Comparison of ENCODE assay signal across 10 cellular contexts in the genomic region with DNA sequence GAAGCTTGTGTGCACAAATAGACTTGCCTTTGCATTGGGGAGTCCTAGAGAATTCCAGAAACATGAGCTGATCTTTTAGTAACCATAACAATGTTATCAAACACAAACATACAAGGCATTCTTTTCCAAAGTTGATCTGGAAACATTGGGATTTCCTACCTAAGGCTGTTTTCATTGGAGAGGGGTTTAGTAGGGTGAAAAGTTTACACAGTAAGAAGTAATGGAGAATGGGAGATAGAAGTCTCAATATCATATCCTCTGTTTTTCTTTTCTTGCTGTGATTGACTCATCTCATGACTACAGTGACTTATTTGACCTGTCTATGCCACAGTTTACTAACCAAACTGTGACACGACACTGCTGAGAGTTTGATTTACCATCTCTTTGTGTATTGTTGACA.
DNase-seq lines count a peak whose midpoint lies in the region; ATAC-seq, FAIRE-seq and TF ChIP-seq lines count a peak whose summit lies in the region.
"Had no signal": no experiment of that assay in that cellular context is flagged by ENCODE, and none has a peak within 500 bp of the region (broad histone marks: within the 10 kb centered on the region; RNA-seq: fewer than 3 reads in every experiment).

No MANE protein-coding gene starts in this region.

- H3K4me1 ChIP-seq in PC-3 (ENCODE audit: insufficient read depth, low read length) (peaks cover 15% of the 10 kb centered on the region), mesenchymal stem cell (ENCODE audit: control insufficient read depth, insufficient read depth, low read depth, low read length) (no peaks in the 10 kb centered on the region), PC-9 (replicated peaks; ENCODE audit: insufficient read depth) (no peaks in the 10 kb centered on the region)

- no peaks in the 10 kb centered on the region for H3K79me1 ChIP-seq in mesenchymal stem cell (replicated peaks; ENCODE audit: low read length, poor library complexity, severe bottlenecking)

- FAIRE-seq in GM19239 (lab: Jason Lieb, UNC) = no peak

- BruUV-seq in PC-3 (replicated peaks; lab: Mats Ljungman, UMichigan) (no TSS peak), PC-9 (replicated peaks; lab: Mats Ljungman, UMichigan) (no TSS peak)

- H3K14ac ChIP-seq in mesenchymal stem cell (ENCODE audit: low read length in 2 of 2) = no peak overlapping the region

- H3K9ac ChIP-seq in PC-3 (ENCODE audit: low read length) (peak overlapping the region; percentile 45; the same call in 1 of the 2 replicates), mesenchymal stem cell (ENCODE audit: low read length) (peak overlapping the region; percentile 41)

- H3K9me2 ChIP-seq in PC-3 (replicated peaks; ENCODE audit: low read length) (no peaks in the 10 kb centered on the region), PC-9 (ENCODE audit: insufficient read depth) (no peaks in the 10 kb centered on the region)

- H3K36me3 ChIP-seq in PC-3 (ENCODE audit: low read depth, low read length) = no peaks in the 10 kb centered on the region
- H3K36me3 ChIP-seq in mesenchymal stem cell (ENCODE audit: control insufficient read depth in 1 of 2, insufficient read depth in 2 of 2, low read depth in 1 of 2, low read length in 2 of 2) = no peaks in the 10 kb centered on the region
- H3K36me3 ChIP-seq in PC-9 (ENCODE audit: low read depth) = no peaks in the 10 kb centered on the region

- DNase-seq in HEK293T (ENCODE audit: extremely low spot score) = no peak
- DNase-seq in PC-3 = peak; percentile 74
- DNase-seq in mesenchymal stem cell = peak; percentile 82
- DNase-seq in PC-9 = no peak
- DNase-seq in activated naive CD4-positive, alpha-beta T cell (lab: John Stamatoyannopoulos, UW) = no peak
- no peak for DNase-seq in GM19239 (ENCODE audit: insufficient read length, low spot score)
- DNase-seq in NCI-H1417 treated with DMSO at 0.1 percent for 48 hours (lab: John Stamatoyannopoulos, UW) = no peak
- DNase-seq: activated CD8-positive, alpha-beta T cell treated with anti-CD3 and anti-CD28 coated beads for 36 hours; effector CD8-positive, alpha-beta T cell had no signal

- H3K27me3 ChIP-seq in PC-3 (ENCODE audit: low read length) = no peaks in the 10 kb centered on the region
- no peaks in the 10 kb centered on the region for H3K27me3 ChIP-seq in mesenchymal stem cell (ENCODE audit: control insufficient read depth in 1 of 2, insufficient read depth in 1 of 2, low read length in 2 of 2)
- no peaks in the 10 kb centered on the region for H3K27me3 ChIP-seq in PC-9 (ENCODE audit: insufficient read depth, low read depth)

- H3K4me3 ChIP-seq in PC-3 (ENCODE audit: low read length) (no peak overlapping the region), mesenchymal stem cell (ENCODE audit: insufficient read depth in 1 of 2, low read depth in 1 of 2, low read length in 2 of 2) (no peak overlapping the region), PC-9 (no peak overlapping the region)

- no peak overlapping the region for H2BK12ac ChIP-seq in mesenchymal stem cell (ENCODE audit: low read length in 2 of 2)

- no CpG with 5 or more reads among the region's 1 CpG for whole genome bisulfite sequencing in mesenchymal stem cell

- H3F3A ChIP-seq in PC-3 (ENCODE audit: low read length, unreplicated experiment) (no peaks in the 10 kb centered on the region), PC-9 (ENCODE audit: insufficient read depth, low read depth) (no peaks in the 10 kb centered on the region)

- H4K20me1 ChIP-seq in PC-3 (ENCODE audit: low read length) (no peaks in the 10 kb centered on the region), PC-9 (ENCODE audit: insufficient read depth) (no peaks in the 10 kb centered on the region; the same call in 1 of the 2 replicates)

- no peak overlapping the region for H3K4ac ChIP-seq in mesenchymal stem cell (ENCODE audit: low read depth in 1 of 2, low read length in 2 of 2)

- CTCF ChIA-PET in HEK293T (lab: Yijun Ruan, JAX) (no interaction called here), PC-3 (lab: Charles Lee) (no interaction called here), PC-9 (lab: Charles Lee) (no interaction called here)

- H2AFZ ChIP-seq in PC-3 (ENCODE audit: low read length) (no peak overlapping the region), mesenchymal stem cell (ENCODE audit: low read depth, low read length) (no peak overlapping the region), PC-9 (no peak overlapping the region)

- H4K8ac ChIP-seq in mesenchymal stem cell (ENCODE audit: low read length) = no peak overlapping the region

- no peak overlapping the region for H2AK5ac ChIP-seq in mesenchymal stem cell (ENCODE audit: low read length, severe bottlenecking)

- H3K4me2 ChIP-seq in PC-3 (ENCODE audit: low read length) = peak overlapping the region; percentile 37; the same call in 1 of the 2 replicates
- no peak overlapping the region for H3K4me2 ChIP-seq in mesenchymal stem cell (ENCODE audit: low read length, poor library complexity, severe bottlenecking)
- no peak overlapping the region for H3K4me2 ChIP-seq in PC-9

- no peak overlapping the region for H4K91ac ChIP-seq in mesenchymal stem cell (ENCODE audit: low read length)

- ATAC-seq in GM18502 (IDR thresholded peaks at IDR 0.05; ENCODE audit: poor library complexity, unreplicated experiment) = peak; percentile 79
- peak; percentile 80 for ATAC-seq in PC-3
- ATAC-seq: activated CD8-positive, alpha-beta T cell treated with anti-CD3 and anti-CD28 coated beads for 36 hours had no signal

- H3K18ac ChIP-seq in mesenchymal stem cell (ENCODE audit: low read depth in 1 of 2, low read length in 2 of 2) = no peak overlapping the region

- H3K9me3 ChIP-seq in PC-3 (ENCODE audit: low read length) = no peaks in the 10 kb centered on the region
- no peaks in the 10 kb centered on the region for H3K9me3 ChIP-seq in mesenchymal stem cell (ENCODE audit: control insufficient read depth, low read length)
- H3K9me3 ChIP-seq in PC-9 (ENCODE audit: insufficient read depth, low read depth) = no peaks in the 10 kb centered on the region

- no peak overlapping the region for H2BK5ac ChIP-seq in mesenchymal stem cell (ENCODE audit: low read depth, low read length, poor library complexity, severe bottlenecking)

- H3K27ac ChIP-seq in PC-3 (ENCODE audit: low read length) = peak overlapping the region; percentile 90
- H3K27ac ChIP-seq in mesenchymal stem cell (ENCODE audit: low read length, poor library complexity, severe bottlenecking) = no peak overlapping the region
- H3K27ac ChIP-seq in PC-9 = no peak overlapping the region

- H3K23ac ChIP-seq in mesenchymal stem cell (ENCODE audit: low read length in 2 of 2) = no peak overlapping the region

- no peak for TF ChIP-seq CTCF in PC-3 (conservative IDR thresholded peaks at IDR 0.05; ENCODE audit: low read depth, low read length)
- TF ChIP-seq CTCF in PC-9 (conservative IDR thresholded peaks at IDR 0.05) = no peak

- intact Hi-C loops in PC-3 (cut with micrococcal nuclease) (no loop called here), PC-9 (cut with micrococcal nuclease; ENCODE audit: unreplicated experiment) (no loop called here)

- no peak overlapping the region for H2BK120ac ChIP-seq in mesenchymal stem cell (ENCODE audit: low read depth, low read length)

- POLR2A ChIA-PET in HEK293T (lab: Yijun Ruan, JAX) = no interaction called here
- POLR2A ChIA-PET in PC-3 (lab: Charles Lee; ENCODE audit: unreplicated experiment) = no interaction called here
- POLR2A ChIA-PET in PC-9 (lab: Charles Lee; ENCODE audit: unreplicated experiment) = no interaction called here

- H3K79me2 ChIP-seq in PC-3 (ENCODE audit: low read length) (no peaks in the 10 kb centered on the region), PC-9 (ENCODE audit: low read depth) (no peaks in the 10 kb centered on the region)

- H2BK15ac ChIP-seq in mesenchymal stem cell (ENCODE audit: low read depth, poor library complexity, severe bottlenecking) = no peak overlapping the region

TF ChIP-seq in HEK293T, 16 proteins besides CTCF, POLR2A, EP300 and RAD21:
- no peak for TF ChIP-seq SP1 (IDR thresholded peaks at IDR 0.05)
- no peak for TF ChIP-seq HDGF (IDR thresholded peaks at IDR 0.05; ENCODE audit: borderline replicate concordance)
- TF ChIP-seq PKNOX1 (IDR thresholded peaks at IDR 0.05) = peak; percentile 35; the same call in 1 of the 2 replicates
TF ChIP-seq in HEK293T: peak in this region for 1.

Comparison
In these comparisons a context has a peak if more than half of its experiments do, and no peak if none do; other contexts are left out.
1. DNase-seq: peak in PC-3 (single experiment) and mesenchymal stem cell (single experiment); none in HEK293T (single experiment), PC-9 (0 of 2), activated naive CD4-positive, alpha-beta T cell (0 of 4), GM19239 (single experiment) and NCI-H1417 treated with DMSO at 0.1 percent for 48 hours (single experiment).